Comparison of ENCODE assay signal across 8 cellular contexts in genomic region chr4:152535903-152536544, GRCh38. TPM values are rescaled to one million over a fixed set of nuclear protein-coding genes. Genes with fewer than 3 reads are reported as not detected.
DNase-seq lines count a peak whose midpoint lies in the region; ATAC-seq and TF ChIP-seq lines count a peak whose summit lies in the region.

FBXW7 (minus strand) TSS chr4:152536092; CDS start chr4:152411803, 124,289 bp downstream.

- intact Hi-C loops in uterus (cut with DNase I; ENCODE audit: low total_unique reads): no loop called here

- H3K4me1 ChIP-seq in right atrium auricular region (peaks cover 0 to 52% of the 10 kb centered on the region in 2 donors), uterus (peaks cover 10 to 13% of the 10 kb centered on the region in 2 donors)

- peak within 1 kb of the TSS; percentile 90 for H3K27ac ChIP-seq in angular gyrus (ENCODE audit: low read depth, low read length)
- H3K27ac ChIP-seq in right atrium auricular region: peak within 1 kb of the TSS; percentile 90 to 93
- peak within 1 kb of the TSS; percentile 83 to 94 for H3K27ac ChIP-seq in uterus

- DNase-seq in NCI-H187 (lab: John Stamatoyannopoulos, UW) (peak; percentile 68 to 81), T-helper 2 cell (peak; percentile 97 to 100 (median 99)), right atrium auricular region (ENCODE audit: low spot score) (peak; percentile 99), pulmonary artery endothelial cell (ENCODE audit: low read depth, low spot score) (peak; percentile 96), uterus (peak; percentile 98 to 99)

- TF ChIP-seq CTCF in right atrium auricular region (IDR thresholded peaks at IDR 0.05) (no peak), uterus (IDR thresholded peaks at IDR 0.05) (peak in 1 of 4 experiments; percentile 33)

- ATAC-seq in GM18498 (IDR thresholded peaks at IDR 0.05; ENCODE audit: unreplicated experiment): peak; percentile 90
- peak; percentile 88 for ATAC-seq in HG02938 (IDR thresholded peaks at IDR 0.05; ENCODE audit: unreplicated experiment)

- TF ChIP-seq POLR2A in uterus (IDR thresholded peaks at IDR 0.05): peak; percentile 60 to 90

- H3K27me3 ChIP-seq in right atrium auricular region (no peaks in the 10 kb centered on the region), uterus (no peaks in the 10 kb centered on the region)

- H3K9me3 ChIP-seq in right atrium auricular region: no peaks in the 10 kb centered on the region
- no peaks in the 10 kb centered on the region for H3K9me3 ChIP-seq in uterus

- H3K36me3 ChIP-seq in right atrium auricular region (no peaks in the 10 kb centered on the region), uterus (no peaks in the 10 kb centered on the region)

- peak within 1 kb of the TSS; percentile 97 to 99 for H3K4me3 ChIP-seq in right atrium auricular region
- H3K4me3 ChIP-seq in uterus: peak within 1 kb of the TSS; percentile 87 to 98

RNA-seq across cellular contexts. Expression of gene FBXW7, which starts in this region (rescaled TPM):
- 10 to 100 TPM; 39.9 to 49.4 TPM for total RNA-seq in right atrium auricular region
- total RNA-seq in pulmonary artery endothelial cell: 65.2 and 75.2 TPM in 2 replicates
- 100 to 1,000 TPM in 1 of 4 donors, 10 to 100 TPM in 3; 50.6 to 152 (median 90.8) TPM for total RNA-seq in uterus

Comparison
In these comparisons a context has a peak if more than half of its experiments do, and no peak if none do; other contexts are left out.
1. Peak in every context shown above with its lines: DNase-seq, ATAC-seq, H3K4me3 ChIP-seq and H3K27ac ChIP-seq.